ENCODE assay signal across 8 cellular contexts in the genomic region with DNA sequence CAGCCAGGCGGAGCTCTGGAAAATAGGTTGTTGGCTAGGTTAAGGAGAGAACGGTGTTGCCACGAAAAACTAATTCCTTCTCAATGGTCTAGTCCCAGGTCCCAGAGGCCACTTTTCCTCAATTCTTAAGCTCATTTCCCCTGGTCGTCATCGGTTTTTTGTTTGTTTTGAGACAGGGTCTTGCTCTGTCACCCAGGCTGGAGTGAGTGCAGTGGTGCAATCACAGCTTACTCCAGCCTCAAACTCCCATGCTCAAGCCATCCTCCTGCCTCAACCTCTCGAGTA. TPM values are rescaled to one million over a fixed set of nuclear protein-coding genes. Genes with fewer than 3 reads are reported as not detected.
DNase-seq lines count a peak whose midpoint lies in the region; ATAC-seq, FAIRE-seq and TF ChIP-seq lines count a peak whose summit lies in the region.

No MANE protein-coding gene starts in this region.

- ATAC-seq in memory B cell (ENCODE audit: low read depth), result no peak
- no peak for ATAC-seq in upper lobe of right lung
- ATAC-seq in HG02610 (IDR thresholded peaks at IDR 0.05; ENCODE audit: unreplicated experiment), result no peak
- ATAC-seq in GM19328 (IDR thresholded peaks at IDR 0.05; ENCODE audit: unreplicated experiment), result no peak

- peaks cover 96% of the 10 kb centered on the region for H3K79me2 ChIP-seq in astrocyte (ENCODE audit: insufficient read depth, low read length)

- no peak overlapping the region for H2AFZ ChIP-seq in astrocyte (ENCODE audit: low read depth, low read length)

- peak overlapping the region; percentile 93 for H3K9ac ChIP-seq in astrocyte (ENCODE audit: low read length)

- no peaks in the 10 kb centered on the region for H3K9me3 Mint-ChIP-seq in activated naive CD4-positive, alpha-beta T cell treated with anti-CD3 and anti-CD28 coated beads, Interleukin-2, amount 50 U/mL, for 24 hours
- H3K9me3 Mint-ChIP-seq in astrocyte (ENCODE audit: unreplicated experiment) (no peaks in the 10 kb centered on the region), memory B cell (peaks cover 3% of the 10 kb centered on the region)

- H3K4me1 Mint-ChIP-seq in activated naive CD4-positive, alpha-beta T cell treated with anti-CD3 and anti-CD28 coated beads, Interleukin-2, amount 50 U/mL, for 24 hours, result peaks cover 68% of the 10 kb centered on the region
- H3K4me1 Mint-ChIP-seq in astrocyte (ENCODE audit: low read depth, unreplicated experiment), result peaks cover 43% of the 10 kb centered on the region
- H3K4me1 Mint-ChIP-seq in memory B cell, result peaks cover 54% of the 10 kb centered on the region

- H3K9me3 ChIP-seq in astrocyte (ENCODE audit: insufficient read depth, low read depth, low read length) (no peaks in the 10 kb centered on the region), upper lobe of right lung (no peaks in the 10 kb centered on the region)

- H3K36me3 ChIP-seq in astrocyte (ENCODE audit: insufficient read depth, low read length), result peaks cover 5% of the 10 kb centered on the region
- H3K36me3 ChIP-seq in upper lobe of right lung, result peaks cover 10% of the 10 kb centered on the region

- no peak for DNase-seq in activated naive CD4-positive, alpha-beta T cell (lab: John Stamatoyannopoulos, UW)
- DNase-seq in astrocyte (ENCODE audit: low read depth) (no peak), memory B cell (ENCODE audit: low spot score in 2 of 2) (no peak), upper lobe of right lung (no peak), globus pallidus (ENCODE audit: low spot score) (no peak)

- intact Hi-C loops in upper lobe of right lung (cut with DNase I), result loop anchor here (5.0 kb wide), 1 partner anchor 34 kb away; no protein-coding TSS in a partner anchor

- peak overlapping the region; percentile 79 for H3K27ac Mint-ChIP-seq in activated naive CD4-positive, alpha-beta T cell treated with anti-CD3 and anti-CD28 coated beads, Interleukin-2, amount 50 U/mL, for 24 hours
- peak overlapping the region; percentile 86 for H3K27ac Mint-ChIP-seq in astrocyte (ENCODE audit: unreplicated experiment)
- peak overlapping the region; percentile 97 for H3K27ac Mint-ChIP-seq in memory B cell

- H3K4me3 ChIP-seq in astrocyte (ENCODE audit: insufficient read depth, low read depth, low read length) (peak overlapping the region; percentile 81), upper lobe of right lung (peak overlapping the region; percentile 90)

- H4K20me1 ChIP-seq in astrocyte (ENCODE audit: insufficient read depth, low read length), result peaks cover 81% of the 10 kb centered on the region

- H3K4me1 ChIP-seq in astrocyte (ENCODE audit: insufficient read depth, low read length) (peaks cover 64% of the 10 kb centered on the region), upper lobe of right lung (peaks cover 62% of the 10 kb centered on the region)

- TF ChIP-seq CTCF in astrocyte (IDR thresholded peaks at IDR 0.05; ENCODE audit: insufficient read depth, low read depth, low read length), result no peak
- no peak for TF ChIP-seq CTCF in upper lobe of right lung (IDR thresholded peaks at IDR 0.05)

- peaks cover 13% of the 10 kb centered on the region for H3K36me3 Mint-ChIP-seq in activated naive CD4-positive, alpha-beta T cell treated with anti-CD3 and anti-CD28 coated beads, Interleukin-2, amount 50 U/mL, for 24 hours
- H3K36me3 Mint-ChIP-seq in astrocyte (ENCODE audit: low read depth, unreplicated experiment), result peaks cover 8% of the 10 kb centered on the region
- H3K36me3 Mint-ChIP-seq in memory B cell, result peaks cover 26% of the 10 kb centered on the region

- no peak for FAIRE-seq in astrocyte (lab: Jason Lieb, UNC)

- H3K4me2 ChIP-seq in astrocyte (ENCODE audit: low read length), result peak overlapping the region; percentile 93

- H3K27me3 ChIP-seq in astrocyte (ENCODE audit: insufficient read depth, low read length), result no peaks in the 10 kb centered on the region
- no peaks in the 10 kb centered on the region for H3K27me3 ChIP-seq in upper lobe of right lung

- H3K27ac ChIP-seq in astrocyte (ENCODE audit: low read depth, low read length) (no peak overlapping the region), upper lobe of right lung (no peak overlapping the region)

- peak overlapping the region; percentile 97 for H3K4me3 Mint-ChIP-seq in activated naive CD4-positive, alpha-beta T cell treated with anti-CD3 and anti-CD28 coated beads, Interleukin-2, amount 50 U/mL, for 24 hours
- H3K4me3 Mint-ChIP-seq in astrocyte (ENCODE audit: unreplicated experiment), result peak overlapping the region; percentile 95
- H3K4me3 Mint-ChIP-seq in memory B cell, result peak overlapping the region; percentile 94

- no peaks in the 10 kb centered on the region for H3K27me3 Mint-ChIP-seq in activated naive CD4-positive, alpha-beta T cell treated with anti-CD3 and anti-CD28 coated beads, Interleukin-2, amount 50 U/mL, for 24 hours
- H3K27me3 Mint-ChIP-seq in astrocyte (ENCODE audit: low read depth, unreplicated experiment), result no peaks in the 10 kb centered on the region
- no peaks in the 10 kb centered on the region for H3K27me3 Mint-ChIP-seq in memory B cell

RNA-seq across cellular contexts. Expression of a gene that starts 1.2 kb away (rescaled TPM):
- total RNA-seq in astrocyte (76.6 and 83.2 TPM in 2 replicates), upper lobe of right lung (67.1 TPM)

RNA-seq across cellular contexts. Expression of a gene that starts 1.7 kb away (rescaled TPM):
- 69.9 and 78.3 TPM in 2 replicates for total RNA-seq in astrocyte
- 54.6 TPM for total RNA-seq in upper lobe of right lung

RNA-seq across cellular contexts. Expression of a gene that starts 11.3 kb away (rescaled TPM):
- 3.5 and 4.6 TPM in 2 replicates for total RNA-seq in astrocyte
- 6.1 TPM for total RNA-seq in upper lobe of right lung

RNA-seq across cellular contexts. Expression of a gene that starts 18.4 kb away (rescaled TPM):
- 0.36 and 1.3 TPM in 2 replicates for total RNA-seq in astrocyte
- 1.1 TPM for total RNA-seq in upper lobe of right lung

RNA-seq across cellular contexts. Expression of a gene that starts 44.2 kb away (rescaled TPM):
- 0.18 TPM in 1 of 2 replicates, not detected in the other for total RNA-seq in astrocyte
- 4.5 TPM for total RNA-seq in upper lobe of right lung
